15 cellular contexts compared by ENCODE assay signal in genomic region chrX:8067754-8068469, GRCh38.
A peak's percentile ranks its signal among the peaks of the same experiment; 100 is the strongest.
DNase-seq lines count a peak whose midpoint lies in the region; ATAC-seq, FAIRE-seq and TF ChIP-seq lines count a peak whose summit lies in the region.
"Had no signal": no experiment of that assay in that cellular context is flagged by ENCODE, and none has a peak within 500 bp of the region (broad histone marks: within the 10 kb centered on the region; RNA-seq: fewer than 3 reads in every experiment).

No MANE protein-coding gene starts in this region.

- in situ Hi-C loops in brain microvascular endothelial cell (cut with HindIII; ENCODE audit: low pct_ligation_motif_present, low sequenced_read_pairs) = no loop called here

- no peak for TF ChIP-seq CTCF in bronchial epithelial cell (IDR thresholded peaks at IDR 0.05; ENCODE audit: insufficient read depth, low read length, severe bottlenecking)
- TF ChIP-seq CTCF in retinal pigment epithelial cell (conservative IDR thresholded peaks at IDR 0.05; ENCODE audit: low read depth, low read length) = no peak
- TF ChIP-seq CTCF in brain microvascular endothelial cell (IDR thresholded peaks at IDR 0.05; ENCODE audit: low read depth, low read length, missing control alignments) = no peak

- no peaks in the 10 kb centered on the region for H3K27me3 ChIP-seq in bronchial epithelial cell (ENCODE audit: control insufficient read depth, insufficient read depth, low read length)
- H3K27me3 ChIP-seq in brain microvascular endothelial cell (replicated peaks) = no peaks in the 10 kb centered on the region

- ATAC-seq in GM21576 (IDR thresholded peaks at IDR 0.05; ENCODE audit: unreplicated experiment) = no peak
- ATAC-seq: stimulated activated naive CD8-positive, alpha-beta T cell treated with anti-CD3 and anti-CD28 coated beads, Interleukin-15, amount 100 ng/mL, for 72 hours had no signal

- no peak overlapping the region for H3K4me3 ChIP-seq in bronchial epithelial cell (ENCODE audit: low read depth, low read length)
- H3K4me3 ChIP-seq in retinal pigment epithelial cell (ENCODE audit: low read length) = no peak overlapping the region
- H3K4me3 ChIP-seq in brain microvascular endothelial cell (ENCODE audit: low read depth, low read length) = no peak overlapping the region

- DNase-seq in NCI-H82 (lab: John Stamatoyannopoulos, UW) = peak; percentile 38
- DNase-seq in NCI-H82 treated with DMSO at 0.1 percent for 48 hours (lab: John Stamatoyannopoulos, UW; ENCODE audit: unreplicated experiment) = no peak
- peak; percentile 7 for DNase-seq in NCI-H2227 (lab: John Stamatoyannopoulos, UW; ENCODE audit: unreplicated experiment)
- DNase-seq in bronchial epithelial cell (ENCODE audit: low read depth) = peak; percentile 86
- peak; percentile 72 for DNase-seq in retinal pigment epithelial cell (ENCODE audit: low read depth)
- no peak for DNase-seq in brain microvascular endothelial cell
- no peak for DNase-seq in activated T-cell treated with anti-CD3 and anti-CD28 coated beads for 4 hours
- DNase-seq: activated CD8-positive, alpha-beta memory T cell treated with anti-CD3 and anti-CD28 coated beads for 24 hours; activated effector memory CD4-positive, alpha-beta T cell treated with anti-CD3 and anti-CD28 coated beads, Interleukin-2, amount 50 U/mL, for 16 hours; CD8-positive, alpha-beta memory T cell; effector CD4-positive, alpha-beta T cell; stimulated activated naive CD8-positive, alpha-beta T cell treated with anti-CD3 and anti-CD28 coated beads, Interleukin-15, amount 100 ng/mL, for 72 hours had no signal

- H3K36me3 ChIP-seq in bronchial epithelial cell (ENCODE audit: control insufficient read depth, insufficient read depth, low read length) (no peaks in the 10 kb centered on the region), brain microvascular endothelial cell (replicated peaks) (no peaks in the 10 kb centered on the region)

- FAIRE-seq in bronchial epithelial cell (lab: Jason Lieb, UNC) = no peak

- no peak overlapping the region for H3K27ac ChIP-seq in brain microvascular endothelial cell
- H3K27ac ChIP-seq: parathyroid adenoma, VCaP had no signal

Comparison
In these comparisons a context has a peak if more than half of its experiments do, and no peak if none do; other contexts are left out.
1. DNase-seq: peak in NCI-H82 (single experiment), NCI-H2227 (single experiment), bronchial epithelial cell (single experiment) and retinal pigment epithelial cell (single experiment); none in NCI-H82 treated with DMSO at 0.1 percent for 48 hours (single experiment), brain microvascular endothelial cell (single experiment) and activated T-cell treated with anti-CD3 and anti-CD28 coated beads for 4 hours (single experiment).